ENCODE assay signal across 8 cellular contexts in the genomic region with DNA sequence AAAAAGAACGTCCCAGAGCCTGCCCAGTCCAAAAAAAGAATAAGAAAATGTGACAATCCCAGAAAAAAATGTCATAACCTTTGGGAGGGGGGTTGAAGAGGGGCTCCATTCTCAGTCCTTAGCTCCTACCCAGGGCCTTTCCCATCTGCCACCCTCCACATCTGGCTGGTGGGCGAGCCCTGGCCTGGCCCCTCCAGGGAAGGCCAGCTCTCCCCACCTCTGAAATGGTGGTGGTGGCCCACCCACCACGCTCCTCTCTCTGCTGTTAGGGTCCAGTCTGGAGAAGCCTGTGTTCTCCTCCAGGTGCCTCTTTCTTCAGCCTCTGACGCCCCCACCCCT. TPM values are rescaled to one million over a fixed set of nuclear protein-coding genes. Genes with fewer than 3 reads are reported as not detected.
A peak's percentile ranks its signal among the peaks of the same experiment; 100 is the strongest.
DNase-seq lines count a peak whose midpoint lies in the region; ATAC-seq, FAIRE-seq and TF ChIP-seq lines count a peak whose summit lies in the region.

No MANE protein-coding gene starts in this region.

- TF ChIP-seq EP300 in GM12878 (IDR thresholded peaks at IDR 0.05; ENCODE audit: borderline replicate concordance in 1 of 2, control insufficient read depth in 1 of 2, low read depth in 2 of 2, low read length in 2 of 2), result no peak
- no peak for TF ChIP-seq EP300 in tibial nerve (IDR thresholded peaks at IDR 0.05)

- RAD21 ChIA-PET in GM12878 (lab: Charles Lee; ENCODE audit: unreplicated experiment), result interaction anchor here (1.0 to 6.7 kb wide), 10 partner anchors 13 to 541 kb away, joined by 3 to 67 read pairs (median 6); partner anchors contain the start of genes PTK6 and TCEA2

- H3K4me2 ChIP-seq in GM12878 (ENCODE audit: control insufficient read depth, insufficient read depth), result peak overlapping the region; percentile 97

- peaks cover 43% of the 10 kb centered on the region for H3K4me1 Mint-ChIP-seq in activated T-cell treated with anti-CD3 and anti-CD28 coated beads, Interleukin-2, amount 50 U/mL, for 24 hours (ENCODE audit: low read depth)

- H3K27me3 ChIP-seq in GM12878 (replicated peaks in 1 of 2; ENCODE audit: control insufficient read depth in 2 of 2, insufficient read depth in 2 of 2, low read length in 1 of 2) (no peaks in the 10 kb centered on the region; a peak in 1 of 4 replicates), lung (ENCODE audit: control insufficient read depth, insufficient read depth) (no peaks in the 10 kb centered on the region), tibial nerve (peaks cover 0 to 5% of the 10 kb centered on the region in 2 donors)

- DNase-seq in activated T-cell treated with anti-CD3 and anti-CD28 coated beads, Interleukin-2, amount 50 U/mL, for 24 hours, result no peak
- DNase-seq in activated T-cell treated with anti-CD3 and anti-CD28 coated beads for 4 hours (no peak), GM12878 (ENCODE audit: low read depth, low spot score) (no peak), lung (ENCODE audit: low spot score) (no peak), tibial nerve (ENCODE audit: low spot score in 2 of 2) (no peak), NCI-H748 (lab: John Stamatoyannopoulos, UW; ENCODE audit: unreplicated experiment) (no peak), HCEC 1CT (no peak)

- H3K4me3 ChIP-seq in GM12878 (peak overlapping the region; percentile 83), lung (peak overlapping the region; percentile 66), tibial nerve (peak overlapping the region; percentile 47 to 81 (median 52))

- peak overlapping the region; percentile 86 for H3K27ac Mint-ChIP-seq in activated T-cell treated with anti-CD3 and anti-CD28 coated beads, Interleukin-2, amount 50 U/mL, for 24 hours

- peak overlapping the region; percentile 91 for H3K9ac ChIP-seq in GM12878 (ENCODE audit: control insufficient read depth, insufficient read depth, low read length)

- H3K79me2 ChIP-seq in GM12878 (ENCODE audit: control insufficient read depth, insufficient read depth, low read length), result peaks cover 30% of the 10 kb centered on the region

- H3K36me3 ChIP-seq in GM12878 (ENCODE audit: control insufficient read depth in 2 of 2, insufficient read depth in 2 of 2, low read length in 1 of 2), result peaks cover 0 to 10% of the 10 kb centered on the region in 2 experiments; a peak in 3 of 4 replicates
- peaks cover 0 to 19% of the 10 kb centered on the region in 2 donors for H3K36me3 ChIP-seq in lung (ENCODE audit: control insufficient read depth in 2 of 2, insufficient read depth in 2 of 2, low read length in 2 of 2)
- peaks cover 0 to 18% (median 0%) of the 10 kb centered on the region in 3 donors for H3K36me3 ChIP-seq in tibial nerve

- H3K9me3 ChIP-seq in GM12878 (replicated peaks; ENCODE audit: control insufficient read depth, insufficient read depth, low read length) (no peaks in the 10 kb centered on the region), lung (ENCODE audit: control insufficient read depth in 2 of 2, insufficient read depth in 1 of 2, low read length in 1 of 2) (no peaks in the 10 kb centered on the region), tibial nerve (no peaks in the 10 kb centered on the region)

- no peaks in the 10 kb centered on the region for H4K20me1 ChIP-seq in GM12878 (ENCODE audit: control insufficient read depth, insufficient read depth)

- 0% methylated on average over 4 of the region's 4 CpGs for WGBS in GM12878 (ENCODE audit: insufficient coverage, insufficient replicate concordance, low lambda C conversion rate, missing lambda C conversion rate)
- 3 to 12% methylated on average over 4 of the region's 4 CpGs for WGBS in lung, 2 donors
- WGBS in tibial nerve, 2 donors, result 15 to 16% methylated on average over 4 of the region's 4 CpGs

- CTCF ChIA-PET in GM12878 (lab: Yijun Ruan, JAX), result interaction anchor here (1.0 to 3.9 kb wide), 7 partner anchors 9 to 99 kb away, joined by 3 to 22 read pairs (median 6); no protein-coding TSS in a partner anchor

- no peak for TF ChIP-seq POLR2A in GM12878 (IDR thresholded peaks at IDR 0.05; ENCODE audit: low read depth, low read length)
- TF ChIP-seq POLR2A in tibial nerve (IDR thresholded peaks at IDR 0.05), result no peak

- peak overlapping the region; percentile 89 for H3K4me3 Mint-ChIP-seq in activated T-cell treated with anti-CD3 and anti-CD28 coated beads, Interleukin-2, amount 50 U/mL, for 24 hours

- peaks cover 6% of the 10 kb centered on the region for H3K27me3 Mint-ChIP-seq in activated T-cell treated with anti-CD3 and anti-CD28 coated beads, Interleukin-2, amount 50 U/mL, for 24 hours

- H2AFZ ChIP-seq in GM12878 (ENCODE audit: control insufficient read depth, low read depth, low read length), result no peak overlapping the region

- TF ChIP-seq RAD21 in GM12878 (IDR thresholded peaks at IDR 0.05; ENCODE audit: insufficient read depth, low read depth, low read length), result no peak

- TF ChIP-seq CTCF in GM12878 (IDR thresholded peaks at IDR 0.05 in 2 of 3, conservative IDR thresholded peaks at IDR 0.05 in 1 of 3; ENCODE audit: control insufficient read depth in 2 of 3, extremely low read depth in 1 of 3, insufficient read depth in 1 of 3, low read depth in 3 of 3, low read length in 3 of 3), result no peak
- TF ChIP-seq CTCF in lung (IDR thresholded peaks at IDR 0.05; ENCODE audit: control extremely low read depth, extremely low read depth), result no peak
- no peak for TF ChIP-seq CTCF in tibial nerve (IDR thresholded peaks at IDR 0.05)

- no peak for FAIRE-seq in GM12878 (lab: Jason Lieb, UNC)

- BruUV-seq in GM12878 (replicated peaks; lab: Mats Ljungman, UMichigan), result TSS peak; percentile 55

- SMC1A ChIA-PET in GM12878 (lab: Charles Lee; ENCODE audit: uncharacterized antibody, unreplicated experiment), result interaction anchor here (1.0 to 2.4 kb wide), 6 partner anchors 15 to 41 kb away, joined by 3 to 8 read pairs (median 6); partner anchors contain the start of gene TCEA2

- in situ Hi-C loops in GM12878 (cut with MboI), result no loop called here

- POLR2A ChIA-PET in GM12878 (lab: Charles Lee), result interaction anchor here (0.6 to 3.5 kb wide), 11 partner anchors 9 to 225 kb away, joined by 3 to 14 read pairs (median 6); partner anchors contain the start of genes C20orf204, PRPF6 and SAMD10

- H3K36me3 Mint-ChIP-seq in activated T-cell treated with anti-CD3 and anti-CD28 coated beads, Interleukin-2, amount 50 U/mL, for 24 hours (ENCODE audit: low read depth), result peaks cover 27% of the 10 kb centered on the region

- peaks cover 26% of the 10 kb centered on the region for H3K4me1 ChIP-seq in GM12878 (ENCODE audit: control insufficient read depth, insufficient read depth, low read length)
- peaks cover 0 to 23% of the 10 kb centered on the region in 2 donors for H3K4me1 ChIP-seq in lung (ENCODE audit: control insufficient read depth in 2 of 2, insufficient read depth in 2 of 2, low read length in 2 of 2)
- H3K4me1 ChIP-seq in tibial nerve, result peaks cover 0 to 56% (median 19%) of the 10 kb centered on the region in 4 donors

- H3K9me3 Mint-ChIP-seq in activated T-cell treated with anti-CD3 and anti-CD28 coated beads, Interleukin-2, amount 50 U/mL, for 24 hours, result no peaks in the 10 kb centered on the region

- no peak for ATAC-seq in GM12878
- ATAC-seq in lung (ENCODE audit: insufficient read depth, low FRiP score), result no peak
- ATAC-seq in GM19328 (IDR thresholded peaks at IDR 0.05; ENCODE audit: unreplicated experiment), result no peak

- peak overlapping the region; percentile 85 for H3K27ac ChIP-seq in GM12878 (ENCODE audit: control insufficient read depth, insufficient read depth)
- peak overlapping the region; percentile 22 to 59 for H3K27ac ChIP-seq in lung (ENCODE audit: low read depth in 1 of 2, low read length in 1 of 2)
- H3K27ac ChIP-seq in tibial nerve, result peak overlapping the region in 3 of 4 donors; percentile 68 to 84 (median 75)

- intact Hi-C loops in GM12878 (cut with micrococcal nuclease; ENCODE audit: unreplicated experiment), result loop anchor here (2.0 kb wide), 1 partner anchor 16 kb away; the partner anchor contains the start of gene TCEA2

RNA-seq across cellular contexts. Expression of gene RGS19, which starts 0.4 kb away (rescaled TPM):
- 36.2 and 39.2 TPM in 2 replicates for total RNA-seq in GM12878 (2013; cell fraction: nucleolus; rRNA removed)
- total RNA-seq in GM12878 (2014; rRNA removed) (56.0 and 62.4 TPM in 2 replicates), GM12878 (2014; rRNA removed; fragmentation: Illumina TruSeq; extraction: Trizol) (15.2 and 15.3 TPM in 2 replicates), GM12878 (2021) (47.1 and 51.0 TPM in 2 replicates), lung (10 to 100 TPM; 15.1 to 50.7 TPM), tibial nerve (10 to 100 TPM; 12.9 to 35.7 (median 20.1) TPM)
- polyA plus RNA-seq in GM12878 (2011; ENCODE audit: low read depth), result 7.5 TPM
- polyA plus RNA-seq in GM12878 (2011; rRNA removed) (22.6 and 34.7 TPM in 2 replicates), GM12878 (2014; fragmentation: Illumina TruSeq; extraction: Trizol) (4.7 and 9.6 TPM in 2 replicates), GM12878 (2014; fragmentation: Nextera tagmentation; extraction: Ambion mirVana) (1 to 10 TPM in 1 of 2 experiments, under 1 TPM in 1; 0.82 to 3.3 TPM), GM12878 (2014; rRNA removed) (61.4 and 64.3 TPM in 2 replicates), GM12878 (2016; fragmentation: Nextera tagmentation; extraction: Ambion mirVana) (10 to 100 TPM; 45.0 to 53.5 TPM), lung (10 to 100 TPM; 19.5 to 99.0 TPM)
- polyA plus RNA-seq in GM12878 (2011; cell fraction: cytosol; rRNA removed), result 51.6 and 94.5 TPM in 2 replicates
- 56.1 and 57.8 TPM in 2 replicates for polyA plus RNA-seq in GM12878 (2011; cell fraction: nucleus; rRNA removed)
- polyA plus RNA-seq in GM12878 (2012), result 39.7 and 39.8 TPM in 2 replicates
- polyA minus RNA-seq in GM12878 (2011; rRNA and poly(A)+ RNA removed), result 21.4 and 38.2 TPM in 2 replicates
- 21.9 and 23.7 TPM in 2 replicates for polyA minus RNA-seq in GM12878 (2011; cell fraction: cytosol; rRNA and poly(A)+ RNA removed)
- polyA minus RNA-seq in GM12878 (2011; cell fraction: nucleus; rRNA and poly(A)+ RNA removed), result 14.7 and 21.8 TPM in 2 replicates

RNA-seq across cellular contexts. Expression of gene OPRL1, which starts 1.0 kb away (rescaled TPM):
- 0.69 and 0.71 TPM in 2 replicates for total RNA-seq in GM12878 (2013; cell fraction: nucleolus; rRNA removed)
- total RNA-seq in GM12878 (2014; rRNA removed) (0.34 and 0.38 TPM in 2 replicates), GM12878 (2014; rRNA removed; fragmentation: Illumina TruSeq; extraction: Trizol) (0.09 and 0.14 TPM in 2 replicates), GM12878 (2021) (0.41 and 0.51 TPM in 2 replicates), lung (1 to 10 TPM; 1.6 to 2.5 TPM), tibial nerve (1 to 10 TPM in 1 of 4 donors, under 1 TPM in 3; 0.21 to 1.5 (median 0.71) TPM)
- polyA plus RNA-seq in GM12878 (2011; ENCODE audit: low read depth), result 0.29 TPM
- polyA plus RNA-seq in GM12878 (2011; rRNA removed) (0.14 and 0.38 TPM in 2 replicates), GM12878 (2014; fragmentation: Illumina TruSeq; extraction: Trizol) (0.15 TPM in 1 of 2 replicates, not detected in the other), GM12878 (2014; fragmentation: Nextera tagmentation; extraction: Ambion mirVana) (under 1 TPM in 1 of 2 experiments, not detected in 1; 0.04 TPM), GM12878 (2014; rRNA removed) (0.27 and 0.36 TPM in 2 replicates), GM12878 (2016; fragmentation: Nextera tagmentation; extraction: Ambion mirVana) (under 1 TPM; 0.12 to 0.24 TPM), lung (1 to 10 TPM in 1 of 2 donors, under 1 TPM in 1; 0.45 to 3.1 TPM)
- 0.42 and 0.48 TPM in 2 replicates for polyA plus RNA-seq in GM12878 (2011; cell fraction: cytosol; rRNA removed)
- polyA plus RNA-seq in GM12878 (2011; cell fraction: nucleus; rRNA removed), result 0.97 and 1.1 TPM in 2 replicates
- 0.58 and 0.86 TPM in 2 replicates for polyA plus RNA-seq in GM12878 (2012)
- 0.37 and 0.88 TPM in 2 replicates for polyA minus RNA-seq in GM12878 (2011; rRNA and poly(A)+ RNA removed)
- polyA minus RNA-seq in GM12878 (2011; cell fraction: cytosol; rRNA and poly(A)+ RNA removed), result 0.31 TPM in 1 of 2 replicates, not detected in the other
- 0.19 and 0.24 TPM in 2 replicates for polyA minus RNA-seq in GM12878 (2011; cell fraction: nucleus; rRNA and poly(A)+ RNA removed)

RNA-seq across cellular contexts. Expression of gene LKAAEAR1, which starts 5.3 kb away (rescaled TPM):
- total RNA-seq in GM12878 (2013; cell fraction: nucleolus; rRNA removed), result not detected in 2 replicates
- total RNA-seq in GM12878 (2014; rRNA removed) (not detected in 2 replicates), GM12878 (2014; rRNA removed; fragmentation: Illumina TruSeq; extraction: Trizol) (not detected in 2 replicates), GM12878 (2021) (not detected in 2 replicates), lung (under 1 TPM; 0.51 to 0.64 TPM), tibial nerve (1 to 10 TPM in 1 of 4 donors, under 1 TPM in 2, not detected in 1; 0.59 to 1.3 (median 0.84) TPM)
- polyA plus RNA-seq in GM12878 (2011; ENCODE audit: low read depth), result not detected
- polyA plus RNA-seq in GM12878 (2011; rRNA removed) (not detected in 2 replicates), GM12878 (2014; fragmentation: Illumina TruSeq; extraction: Trizol) (not detected in 2 replicates), GM12878 (2014; fragmentation: Nextera tagmentation; extraction: Ambion mirVana) (not detected), GM12878 (2014; rRNA removed) (not detected in 2 replicates), GM12878 (2016; fragmentation: Nextera tagmentation; extraction: Ambion mirVana) (not detected), lung (1 to 10 TPM in 1 of 2 donors, under 1 TPM in 1; 0.65 to 2.3 TPM)
- not detected in 2 replicates for polyA plus RNA-seq in GM12878 (2011; cell fraction: cytosol; rRNA removed)
- polyA plus RNA-seq in GM12878 (2011; cell fraction: nucleus; rRNA removed), result not detected in 2 replicates
- not detected in 2 replicates for polyA plus RNA-seq in GM12878 (2012)
- polyA minus RNA-seq in GM12878 (2011; rRNA and poly(A)+ RNA removed), result not detected in 2 replicates
- polyA minus RNA-seq in GM12878 (2011; cell fraction: cytosol; rRNA and poly(A)+ RNA removed), result not detected in 2 replicates
- not detected in 2 replicates for polyA minus RNA-seq in GM12878 (2011; cell fraction: nucleus; rRNA and poly(A)+ RNA removed)

RNA-seq across cellular contexts. Expression of gene TCEA2, which starts 15.9 kb away (rescaled TPM):
- total RNA-seq in GM12878 (2013; cell fraction: nucleolus; rRNA removed), result 10.1 and 12.7 TPM in 2 replicates
- total RNA-seq in GM12878 (2014; rRNA removed) (13.4 and 17.2 TPM in 2 replicates), GM12878 (2014; rRNA removed; fragmentation: Illumina TruSeq; extraction: Trizol) (8.8 and 9.3 TPM in 2 replicates), GM12878 (2021) (38.0 and 42.5 TPM in 2 replicates), lung (10 to 100 TPM; 28.5 to 32.8 TPM), tibial nerve (10 to 100 TPM; 45.6 to 62.9 (median 59.2) TPM)
- 23.0 TPM for polyA plus RNA-seq in GM12878 (2011; ENCODE audit: low read depth)
- polyA plus RNA-seq in GM12878 (2011; rRNA removed) (11.4 and 13.2 TPM in 2 replicates), GM12878 (2014; fragmentation: Illumina TruSeq; extraction: Trizol) (2.8 and 10.8 TPM in 2 replicates), GM12878 (2014; fragmentation: Nextera tagmentation; extraction: Ambion mirVana) (10 to 100 TPM in 1 of 2 experiments, 1 to 10 TPM in 1; 3.4 to 12.3 TPM), GM12878 (2014; rRNA removed) (17.8 and 26.0 TPM in 2 replicates), GM12878 (2016; fragmentation: Nextera tagmentation; extraction: Ambion mirVana) (10 to 100 TPM; 21.2 to 22.0 TPM), lung (10 to 100 TPM; 18.3 to 32.9 TPM)
- 25.9 and 26.5 TPM in 2 replicates for polyA plus RNA-seq in GM12878 (2011; cell fraction: cytosol; rRNA removed)
- 84.3 and 88.7 TPM in 2 replicates for polyA plus RNA-seq in GM12878 (2011; cell fraction: nucleus; rRNA removed)
- 27.4 and 30.3 TPM in 2 replicates for polyA plus RNA-seq in GM12878 (2012)
- 7.1 and 14.5 TPM in 2 replicates for polyA minus RNA-seq in GM12878 (2011; rRNA and poly(A)+ RNA removed)
- polyA minus RNA-seq in GM12878 (2011; cell fraction: cytosol; rRNA and poly(A)+ RNA removed), result 6.0 and 6.2 TPM in 2 replicates
- 15.2 and 18.4 TPM in 2 replicates for polyA minus RNA-seq in GM12878 (2011; cell fraction: nucleus; rRNA and poly(A)+ RNA removed)

RNA-seq across cellular contexts. Expression of gene NPBWR2, which starts 28.5 kb away (rescaled TPM):
- not detected in 2 replicates for total RNA-seq in GM12878 (2013; cell fraction: nucleolus; rRNA removed)
- total RNA-seq in GM12878 (2014; rRNA removed) (not detected in 2 replicates), GM12878 (2014; rRNA removed; fragmentation: Illumina TruSeq; extraction: Trizol) (not detected in 2 replicates), GM12878 (2021) (not detected in 2 replicates), lung (not detected), tibial nerve (not detected)
- polyA plus RNA-seq in GM12878 (2011; ENCODE audit: low read depth), result not detected
- polyA plus RNA-seq in GM12878 (2011; rRNA removed) (not detected in 2 replicates), GM12878 (2014; fragmentation: Illumina TruSeq; extraction: Trizol) (not detected in 2 replicates), GM12878 (2014; fragmentation: Nextera tagmentation; extraction: Ambion mirVana) (not detected), GM12878 (2014; rRNA removed) (not detected in 2 replicates), GM12878 (2016; fragmentation: Nextera tagmentation; extraction: Ambion mirVana) (not detected), lung (not detected)
- polyA plus RNA-seq in GM12878 (2011; cell fraction: cytosol; rRNA removed), result not detected in 2 replicates
- 0.07 TPM in 1 of 2 replicates, not detected in the other for polyA plus RNA-seq in GM12878 (2011; cell fraction: nucleus; rRNA removed)
- not detected in 2 replicates for polyA plus RNA-seq in GM12878 (2012)
- polyA minus RNA-seq in GM12878 (2011; rRNA and poly(A)+ RNA removed), result not detected in 2 replicates
- not detected in 2 replicates for polyA minus RNA-seq in GM12878 (2011; cell fraction: cytosol; rRNA and poly(A)+ RNA removed)
- 0.24 TPM in 1 of 2 replicates, not detected in the other for polyA minus RNA-seq in GM12878 (2011; cell fraction: nucleus; rRNA and poly(A)+ RNA removed)
